In genomic region chr14:105853089-105853906, GRCh38 we compare ENCODE assay signal across 1 cellular context.
A peak's percentile ranks its signal among the peaks of the same experiment; 100 is the strongest.
TF ChIP-seq lines count a peak whose summit lies in the region.

No MANE protein-coding gene starts in this region.

TF ChIP-seq in GM12878, 131 proteins besides CTCF, POLR2A, EP300 and RAD21 (continued from another document):
- 0 out of 2 replicates have a peak, but pooled peaks have one; percentile 34 for TF ChIP-seq ZBTB4 (CRISPR knock-in tag; IDR thresholded peaks at IDR 0.05)
TF ChIP-seq in GM12878: peak in this region for 26.
